In the genomic region with DNA sequence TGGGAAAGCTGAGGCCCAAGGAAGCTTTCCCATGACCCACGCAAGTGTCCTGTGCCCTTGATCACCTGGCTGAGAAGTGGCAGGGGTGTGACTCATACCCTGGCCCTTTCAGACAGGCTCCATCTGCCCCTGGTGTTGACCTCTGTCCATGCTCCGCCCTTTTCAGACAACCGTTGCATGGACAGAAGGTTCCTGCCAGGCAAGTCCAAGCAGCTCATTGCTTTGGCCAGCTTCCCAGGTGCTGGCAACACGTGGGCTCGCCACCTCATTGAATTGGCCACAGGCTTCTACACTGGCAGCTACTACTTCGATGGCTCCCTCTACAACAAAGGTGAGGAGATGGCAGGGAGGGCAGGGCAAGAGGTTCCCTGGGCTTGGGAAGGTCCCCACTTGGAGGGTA, we compare ENCODE assay signal across 27 cellular contexts.
A peak's percentile ranks its signal among the peaks of the same experiment; 100 is the strongest.
DNase-seq lines count a peak whose midpoint lies in the region; TF ChIP-seq lines count a peak whose summit lies in the region.
"Had no signal": no experiment of that assay in that cellular context is flagged by ENCODE, and none has a peak within 500 bp of the region (broad histone marks: within the 10 kb centered on the region; RNA-seq: fewer than 3 reads in every experiment).

No MANE protein-coding gene starts in this region.

- H3K27ac ChIP-seq in thyroid gland: no peak overlapping the region
- H3K27ac ChIP-seq: gastroesophageal sphincter, KMS-11, lower lobe of right lung, prostate gland, SK-N-MC, tibial artery had no signal

- DNase-seq in SIG-M5 treated with dmso at 0.1 percent for 504 hours (lab: John Stamatoyannopoulos, UW; ENCODE audit: unreplicated experiment) (peak; percentile 7), SIG-M5 (lab: John Stamatoyannopoulos, UW) (no peak), NCI-H2196 treated with DMSO at 0.1 percent for 48 hours (lab: John Stamatoyannopoulos, UW; ENCODE audit: unreplicated experiment) (peak; percentile 72), cerebellar cortex (ENCODE audit: low spot score) (peak; percentile 91), thyroid gland (peak; percentile 33 to 41), UCSD-AML1 (lab: John Stamatoyannopoulos, UW; ENCODE audit: unreplicated experiment) (no peak), GOT3 (lab: John Stamatoyannopoulos, UW) (no peak)
- no peak for DNase-seq in activated T-cell treated with anti-CD3 and anti-CD28 coated beads, Interleukin-2, amount 50 U/mL, for 1 hour
- DNase-seq: activated B cell treated with CpG ODN at 0.5 μM for 24 hours; activated CD4-positive, alpha-beta T cell treated with anti-CD3 and anti-CD28 coated beads, Interleukin-2, amount 50 U/mL, for 1 hour; activated naive CD4-positive, alpha-beta T cell treated with Interleukin-2 at 50 U/mL for 16 hours; activated T-cell treated with anti-CD3 and anti-CD28 coated beads, Interleukin-2, amount 50 U/mL, for 48 hours; CD4-positive, alpha-beta T cell; H7; kidney glomerular epithelial cell; lower lobe of right lung; natural killer cell; NCI-H226; occipital lobe; stimulated activated CD4-positive, alpha-beta T cell treated with anti-CD3 and anti-CD28 coated beads, Interleukin-12 subunit alpha, Interleukin-12 subunit beta, amount 100 ng/mL, for 4 hours; stimulated activated CD4-positive, alpha-beta T cell treated with anti-CD3 and anti-CD28 coated beads, Interleukin-2, amount 100 ng/mL, for 48 hours; tibial artery had no signal

- H3K4me3 ChIP-seq in thyroid gland (replicated peaks in 1 of 3): no peak overlapping the region
- H3K4me3 ChIP-seq: gastroesophageal sphincter, GM12878, lower lobe of right lung, prostate gland, SK-N-MC, tibial artery had no signal

- H3K4me1 ChIP-seq in thyroid gland: no peaks in the 10 kb centered on the region
- H3K4me1 ChIP-seq: gastroesophageal sphincter, lower lobe of right lung, prostate gland had no signal

- intact Hi-C loops in thyroid gland (cut with DNase I): no loop called here

- no peak for TF ChIP-seq POLR2A in thyroid gland (IDR thresholded peaks at IDR 0.05)

- peaks cover 0 to 7% of the 10 kb centered on the region in 2 donors for H3K36me3 ChIP-seq in thyroid gland
- H3K36me3 ChIP-seq: lower lobe of right lung, prostate gland, tibial artery had no signal

- no peaks in the 10 kb centered on the region for H3K9me3 ChIP-seq in thyroid gland
- H3K9me3 ChIP-seq: lower lobe of right lung, prostate gland, tibial artery had no signal

- 66 to 76% methylated on average over 4 to 6 of the region's 6 CpGs for WGBS in thyroid gland, 2 donors

- no peaks in the 10 kb centered on the region for H3K27me3 ChIP-seq in thyroid gland
- H3K27me3 ChIP-seq: gastroesophageal sphincter, tibial artery had no signal

- TF ChIP-seq CTCF in thyroid gland (IDR thresholded peaks at IDR 0.05): no peak

Comparison
In these comparisons a context has a peak if more than half of its experiments do, and no peak if none do; other contexts are left out.
1. DNase-seq: peak in SIG-M5 treated with dmso at 0.1 percent for 504 hours (single experiment), NCI-H2196 treated with DMSO at 0.1 percent for 48 hours (single experiment), cerebellar cortex (single experiment) and thyroid gland (2 of 2); none in SIG-M5 (single experiment), UCSD-AML1 (single experiment), activated T-cell treated with anti-CD3 and anti-CD28 coated beads, Interleukin-2, amount 50 U/mL, for 1 hour (single experiment) and GOT3 (single experiment).